Comparison of ENCODE assay signal across 1 cellular context in genomic region chr6:122838060-122838780, GRCh38.
A peak's percentile ranks its signal among the peaks of the same experiment; 100 is the strongest.
TF ChIP-seq lines count a peak whose summit lies in the region.

No MANE protein-coding gene starts in this region.

TF ChIP-seq in HepG2, 621 proteins besides CTCF, POLR2A, EP300 and RAD21 (continued from another document):
- TF ChIP-seq MYPOP (CRISPR knock-in tag; IDR thresholded peaks at IDR 0.05) (no peak), ZNF839 (CRISPR knock-in tag; IDR thresholded peaks at IDR 0.05; ENCODE audit: borderline replicate concordance) (no peak), ARID3A (IDR thresholded peaks at IDR 0.05; ENCODE audit: low read depth, low read length) (0 out of 2 replicates have a peak, but pooled peaks have one; percentile 60), ETV6 (CRISPR knock-in tag; conservative IDR thresholded peaks at IDR 0.05) (no peak)
TF ChIP-seq in HepG2: peak in this region for 3.
